1 cellular context compared by ENCODE assay signal in the genomic region with DNA sequence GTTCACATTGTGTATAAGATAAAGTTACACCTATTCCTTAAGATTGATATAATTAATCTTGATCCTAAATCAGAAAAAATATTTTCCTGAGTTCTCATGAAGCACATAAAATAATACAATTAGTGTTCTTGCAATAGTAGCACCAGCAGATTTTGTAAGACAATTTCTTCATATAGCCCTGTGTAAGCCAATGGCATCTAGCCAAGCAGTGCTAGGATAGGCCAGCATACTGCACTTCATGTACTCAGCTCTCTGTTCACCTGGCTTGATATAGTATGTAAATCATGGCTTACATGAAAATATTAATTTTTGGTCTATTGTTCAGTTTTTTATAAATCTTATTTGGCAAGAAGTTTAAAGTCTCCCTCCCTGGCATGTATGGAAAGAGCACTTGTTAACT.
TF ChIP-seq lines count a peak whose summit lies in the region.

No MANE protein-coding gene starts in this region.

TF ChIP-seq in SK-N-SH, 30 proteins besides CTCF, POLR2A, EP300 and RAD21 (continued from another document):
- no peak for TF ChIP-seq JUND (IDR thresholded peaks at IDR 0.05)
TF ChIP-seq in SK-N-SH: peak in this region for 0.
